19 cellular contexts compared by ENCODE assay signal in the genomic region with DNA sequence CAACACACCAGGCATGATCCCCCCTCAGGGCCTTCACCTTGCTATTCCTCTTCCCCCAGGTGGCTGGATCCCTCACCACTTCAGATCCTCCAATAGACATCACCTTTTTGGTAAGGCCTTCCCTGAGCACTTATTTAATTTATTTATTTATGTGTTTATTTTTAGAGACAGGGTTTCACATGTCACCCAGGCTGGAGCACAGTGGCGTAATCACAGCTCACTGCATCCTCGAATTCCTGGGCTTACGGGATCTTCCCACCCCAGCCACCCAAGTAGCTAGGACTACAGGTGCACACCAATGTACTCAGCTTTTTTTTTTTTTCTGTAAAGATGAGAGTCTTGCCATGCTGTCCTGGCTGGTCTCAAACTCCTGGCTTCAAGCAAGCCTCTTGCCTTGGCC. TPM values are rescaled to one million over a fixed set of nuclear protein-coding genes. Genes with fewer than 3 reads are reported as not detected.
A peak's percentile ranks its signal among the peaks of the same experiment; 100 is the strongest.
DNase-seq lines count a peak whose midpoint lies in the region; ATAC-seq, FAIRE-seq and TF ChIP-seq lines count a peak whose summit lies in the region.
"Had no signal": no experiment of that assay in that cellular context is flagged by ENCODE, and none has a peak within 500 bp of the region (broad histone marks: within the 10 kb centered on the region; RNA-seq: fewer than 3 reads in every experiment).

No MANE protein-coding gene starts in this region.

- H3K27me3 Mint-ChIP-seq in neural progenitor cell (ENCODE audit: insufficient read depth, low read depth): peaks cover 3% of the 10 kb centered on the region
- peaks cover 34% of the 10 kb centered on the region for H3K27me3 Mint-ChIP-seq in T-helper 17 cell

- no peaks in the 10 kb centered on the region for H3K9me3 Mint-ChIP-seq in neural progenitor cell
- H3K9me3 Mint-ChIP-seq in stimulated activated effector memory CD8-positive, alpha-beta T cell treated with anti-CD3 and anti-CD28 coated beads, Interleukin-12 subunit alpha, Interleukin-12 subunit beta, amount 100 ng/mL, for 72 hours: no peaks in the 10 kb centered on the region
- H3K9me3 Mint-ChIP-seq: CD4-positive, CD25-positive, alpha-beta regulatory T cell; CD8-positive, alpha-beta memory T cell had no signal

- peaks cover 77% of the 10 kb centered on the region for H3K4me1 ChIP-seq in Karpas-422 (ENCODE audit: low read length)
- H3K4me1 ChIP-seq in neural progenitor cell: peaks cover 5% of the 10 kb centered on the region
- H3K4me1 ChIP-seq: Caco-2, HAP-1 had no signal

- no peak overlapping the region for H3K4me3 Mint-ChIP-seq in neural progenitor cell
- no peak overlapping the region for H3K4me3 Mint-ChIP-seq in stimulated activated effector memory CD8-positive, alpha-beta T cell treated with anti-CD3 and anti-CD28 coated beads, Interleukin-12 subunit alpha, Interleukin-12 subunit beta, amount 100 ng/mL, for 72 hours
- H3K4me3 Mint-ChIP-seq in T-helper 17 cell: no peak overlapping the region
- H3K4me3 Mint-ChIP-seq: CD4-positive, CD25-positive, alpha-beta regulatory T cell; CD8-positive, alpha-beta memory T cell had no signal

- H3K36me3 ChIP-seq in Karpas-422 (ENCODE audit: insufficient read depth, low read length): peaks cover 7% of the 10 kb centered on the region; the same call in 1 of the 2 replicates
- no peaks in the 10 kb centered on the region for H3K36me3 ChIP-seq in neural progenitor cell
- H3K36me3 ChIP-seq: BE2C, HAP-1 had no signal

- DNase-seq in GM19239 (ENCODE audit: insufficient read length, low spot score) (no peak), Karpas-422 (no peak), neural progenitor cell (ENCODE audit: low spot score) (no peak), T-helper 17 cell (no peak)
- DNase-seq in stimulated activated effector memory CD8-positive, alpha-beta T cell treated with anti-CD3 and anti-CD28 coated beads, Interleukin-12 subunit alpha, Interleukin-12 subunit beta, amount 100 ng/mL, for 72 hours (ENCODE audit: low spot score in 2 of 2): no peak
- no peak for DNase-seq in activated CD4-positive, alpha-beta T cell treated with anti-CD3 and anti-CD28 coated beads, Interleukin-2, amount 50 U/mL, for 48 hours
- DNase-seq: ACHN; BE2C; C1 segment of cervical spinal cord; Caco-2; CD4-positive, CD25-positive, alpha-beta regulatory T cell; CD8-positive, alpha-beta memory T cell; GM23248 had no signal

- H3K9me3 ChIP-seq in Karpas-422 (ENCODE audit: low read length) (no peaks in the 10 kb centered on the region), neural progenitor cell (ENCODE audit: low read depth) (no peaks in the 10 kb centered on the region), T-helper 17 cell (ENCODE audit: control insufficient read depth, low read length, poor library complexity, severe bottlenecking) (no peaks in the 10 kb centered on the region)
- H3K9me3 ChIP-seq: BE2C, Caco-2, HAP-1 had no signal

- TF ChIP-seq CTCF in neural progenitor cell (IDR thresholded peaks at IDR 0.05): no peak

- H3K27me3 ChIP-seq in Karpas-422 (ENCODE audit: low read length) (no peaks in the 10 kb centered on the region), neural progenitor cell (no peaks in the 10 kb centered on the region)
- H3K27me3 ChIP-seq: BE2C had no signal

- H3K4me2 ChIP-seq in Karpas-422 (ENCODE audit: low read depth, low read length, poor library complexity, severe bottlenecking): no peak overlapping the region
- no peak overlapping the region for H3K4me2 ChIP-seq in neural progenitor cell

- H3K4me3 ChIP-seq in Karpas-422 (ENCODE audit: low read length) (no peak overlapping the region), neural progenitor cell (no peak overlapping the region)
- H3K4me3 ChIP-seq: GM23248, HAP-1 had no signal

- no peaks in the 10 kb centered on the region for H3K9me2 ChIP-seq in Karpas-422 (replicated peaks; ENCODE audit: insufficient read depth, low read length)

- peak; percentile 47 for FAIRE-seq in GM19239 (lab: Jason Lieb, UNC)
- FAIRE-seq: A204.1, D721Med, G401.6, GM12891, HepG2 had no signal

- H3K27ac ChIP-seq in Karpas-422 (ENCODE audit: low read length) (0 out of 2 replicates have a peak overlapping the region, but pooled peaks have one; percentile 16), neural progenitor cell (no peak overlapping the region)
- H3K27ac ChIP-seq: GM23248 had no signal

- H3K9ac ChIP-seq in Karpas-422 (ENCODE audit: low read length) (no peak overlapping the region), neural progenitor cell (no peak overlapping the region)
- H3K9ac ChIP-seq: GM23248 had no signal

- no peaks in the 10 kb centered on the region for H3K36me3 Mint-ChIP-seq in neural progenitor cell
- peaks cover 7% of the 10 kb centered on the region for H3K36me3 Mint-ChIP-seq in stimulated activated effector memory CD8-positive, alpha-beta T cell treated with anti-CD3 and anti-CD28 coated beads, Interleukin-12 subunit alpha, Interleukin-12 subunit beta, amount 100 ng/mL, for 72 hours
- no peaks in the 10 kb centered on the region for H3K36me3 Mint-ChIP-seq in T-helper 17 cell (ENCODE audit: low read depth)
- H3K36me3 Mint-ChIP-seq: CD4-positive, CD25-positive, alpha-beta regulatory T cell; CD8-positive, alpha-beta memory T cell had no signal

- H3K27ac Mint-ChIP-seq in neural progenitor cell: peak overlapping the region; percentile 33
- peak overlapping the region; percentile 24 for H3K27ac Mint-ChIP-seq in stimulated activated effector memory CD8-positive, alpha-beta T cell treated with anti-CD3 and anti-CD28 coated beads, Interleukin-12 subunit alpha, Interleukin-12 subunit beta, amount 100 ng/mL, for 72 hours
- no peak overlapping the region for H3K27ac Mint-ChIP-seq in T-helper 17 cell
- H3K27ac Mint-ChIP-seq: CD4-positive, CD25-positive, alpha-beta regulatory T cell had no signal

- peaks cover 30% of the 10 kb centered on the region for H3K4me1 Mint-ChIP-seq in neural progenitor cell
- peaks cover 29% of the 10 kb centered on the region for H3K4me1 Mint-ChIP-seq in stimulated activated effector memory CD8-positive, alpha-beta T cell treated with anti-CD3 and anti-CD28 coated beads, Interleukin-12 subunit alpha, Interleukin-12 subunit beta, amount 100 ng/mL, for 72 hours
- H3K4me1 Mint-ChIP-seq in T-helper 17 cell: peaks cover 10% of the 10 kb centered on the region
- H3K4me1 Mint-ChIP-seq: CD8-positive, alpha-beta memory T cell had no signal

- no peaks in the 10 kb centered on the region for H4K20me1 ChIP-seq in Karpas-422 (ENCODE audit: insufficient read depth, low read depth, low read length)
- peaks cover 4% of the 10 kb centered on the region for H4K20me1 ChIP-seq in neural progenitor cell (ENCODE audit: low read depth)

- no peak for ATAC-seq in stimulated activated effector memory CD8-positive, alpha-beta T cell treated with anti-CD3 and anti-CD28 coated beads, Interleukin-12 subunit alpha, Interleukin-12 subunit beta, amount 100 ng/mL, for 72 hours
- ATAC-seq in T-helper 17 cell: no peak
- ATAC-seq: HepG2 had no signal

- H3K79me2 ChIP-seq in Karpas-422 (ENCODE audit: low read length) (peaks cover 84% of the 10 kb centered on the region), neural progenitor cell (ENCODE audit: low read depth) (no peaks in the 10 kb centered on the region)

- H3F3A ChIP-seq in neural progenitor cell (ENCODE audit: low read depth): peaks cover 4% of the 10 kb centered on the region

- H2AFZ ChIP-seq in Karpas-422 (ENCODE audit: low read length) (no peak overlapping the region), neural progenitor cell (replicated peaks) (no peak overlapping the region)
- H2AFZ ChIP-seq: GM23248 had no signal

RNA-seq across cellular contexts. Expression of a gene that starts 17.2 kb away (rescaled TPM):
- 50.0 and 68.2 TPM in 2 replicates for total RNA-seq in Karpas-422 (2014; rRNA removed; shearing (Covaris generic); ENCODE audit: low replicate concordance)
- total RNA-seq in neural progenitor cell (ENCODE audit: low replicate concordance) (4.3 and 4.7 TPM in 2 replicates), T-helper 17 cell (under 1 TPM; 0.12 to 0.29 TPM)
- total RNA-seq: GM23248, HepG2 had no signal
